In genomic region chr2:42091671-42092070, GRCh38 we compare ENCODE assay signal across 26 cellular contexts. TPM values are rescaled to one million over a fixed set of nuclear protein-coding genes. Genes with fewer than 3 reads are reported as not detected.
DNase-seq lines count a peak whose midpoint lies in the region; ATAC-seq and TF ChIP-seq lines count a peak whose summit lies in the region.
"Had no signal": no experiment of that assay in that cellular context is flagged by ENCODE, and none has a peak within 500 bp of the region (broad histone marks: within the 10 kb centered on the region; RNA-seq: fewer than 3 reads in every experiment).

No MANE protein-coding gene starts in this region.

- POLR2A ChIA-PET in GM10248 (lab: Yijun Ruan, JAX): no interaction called here

- H3K9me3 Mint-ChIP-seq in dendritic cell treated with granulocyte-macrophage colony-stimulating factor and Interleukin-4, amounts not matched to agents 40 ng/mL and 50 ng/mL, for 4 days: no peaks in the 10 kb centered on the region
- H3K9me3 Mint-ChIP-seq in mesothelial cell of epicardium: no peaks in the 10 kb centered on the region
- H3K9me3 Mint-ChIP-seq: activated naive CD4-positive, alpha-beta T cell treated with anti-CD3 and anti-CD28 coated beads for 36 hours; activated T-cell treated with anti-CD3 and anti-CD28 coated beads, Interleukin-2, amount 50 U/mL, for 72 hours; CD4-positive, alpha-beta T cell; nephron progenitor cell; stimulated activated memory B cell treated with anti-CD40 and anti-IgM and Interleukin-4, amounts not matched to agents 10 μg/mL and 1 μg/mL and 100 μg/mL, for 72 hours had no signal

- H3K36me3 ChIP-seq in right lobe of liver (no peaks in the 10 kb centered on the region), transverse colon (no peaks in the 10 kb centered on the region)
- H3K36me3 ChIP-seq: cardiac muscle cell, left ventricle myocardium inferior, thoracic aorta had no signal

- H3K4me3 Mint-ChIP-seq in dendritic cell treated with granulocyte-macrophage colony-stimulating factor and Interleukin-4, amounts not matched to agents 40 ng/mL and 50 ng/mL, for 4 days: no peak overlapping the region
- H3K4me3 Mint-ChIP-seq in mesothelial cell of epicardium: no peak overlapping the region
- H3K4me3 Mint-ChIP-seq: activated CD8-positive, alpha-beta memory T cell treated with anti-CD3 and anti-CD28 coated beads, Interleukin-2, amount 10 ng/mL, durations not matched to agents 7 days and 5 days; activated naive CD4-positive, alpha-beta T cell treated with anti-CD3 and anti-CD28 coated beads for 36 hours; activated T-cell treated with anti-CD3 and anti-CD28 coated beads, Interleukin-2, amount 50 U/mL, for 72 hours; CD4-positive, alpha-beta T cell; nephron progenitor cell; stimulated activated memory B cell treated with anti-CD40 and anti-IgM and Interleukin-4, amounts not matched to agents 10 μg/mL and 1 μg/mL and 100 μg/mL, for 72 hours had no signal

- H3K4me3 ChIP-seq in right lobe of liver: no peak overlapping the region
- H3K4me3 ChIP-seq in transverse colon: no peak overlapping the region
- H3K4me3 ChIP-seq: cardiac muscle cell, left ventricle myocardium inferior, thoracic aorta had no signal

- peak overlapping the region; percentile 5 to 34 (median 15) for H3K27ac ChIP-seq in right lobe of liver
- peak overlapping the region; percentile 50 to 75 (median 62) for H3K27ac ChIP-seq in transverse colon
- H3K27ac ChIP-seq: cardiac muscle cell, left ventricle myocardium inferior, thoracic aorta had no signal

- CTCF ChIA-PET in GM10248 (lab: Yijun Ruan, JAX): interaction anchor here (1.0 to 13.8 kb wide), 11 partner anchors 8 to 243 kb away, joined by 3 to 651 read pairs (median 4); no protein-coding TSS in a partner anchor

- no peak for TF ChIP-seq CTCF in right lobe of liver (IDR thresholded peaks at IDR 0.05)
- TF ChIP-seq CTCF in transverse colon (IDR thresholded peaks at IDR 0.05): no peak
- TF ChIP-seq CTCF in mesothelial cell of epicardium (IDR thresholded peaks at IDR 0.05; ENCODE audit: unreplicated experiment): no peak
- TF ChIP-seq CTCF in GM10248 (IDR thresholded peaks at IDR 0.05; ENCODE audit: control extremely low read depth, extremely low read depth, low read depth, missing control alignments): no peak

- H3K36me3 Mint-ChIP-seq in dendritic cell treated with granulocyte-macrophage colony-stimulating factor and Interleukin-4, amounts not matched to agents 40 ng/mL and 50 ng/mL, for 4 days (ENCODE audit: low read depth): no peaks in the 10 kb centered on the region
- no peaks in the 10 kb centered on the region for H3K36me3 Mint-ChIP-seq in mesothelial cell of epicardium
- H3K36me3 Mint-ChIP-seq: activated CD8-positive, alpha-beta memory T cell treated with anti-CD3 and anti-CD28 coated beads, Interleukin-2, amount 10 ng/mL, durations not matched to agents 7 days and 5 days; stimulated activated memory B cell treated with anti-CD40 and anti-IgM and Interleukin-4, amounts not matched to agents 10 μg/mL and 1 μg/mL and 100 μg/mL, for 72 hours had no signal

- H3K27me3 ChIP-seq in right lobe of liver: no peaks in the 10 kb centered on the region
- no peaks in the 10 kb centered on the region for H3K27me3 ChIP-seq in transverse colon
- H3K27me3 ChIP-seq: cardiac muscle cell had no signal

- H3K9me3 ChIP-seq in right lobe of liver (no peaks in the 10 kb centered on the region), transverse colon (no peaks in the 10 kb centered on the region)
- H3K9me3 ChIP-seq: left ventricle myocardium inferior, thoracic aorta had no signal

- in situ Hi-C loops in transverse colon (cut with MboI; ENCODE audit: low pct_ligation_motif_present in 1 of 4, low pct_unique_long_range_greater_than_20kb in 1 of 4, low sequenced_read_pairs in 3 of 4): loop anchor here in 3 of 4 donors (10.0 to 25.0 kb wide), 4 partner anchors 103 to 271 kb away; partner anchors contain the start of gene COX7A2L (in 1 of the 3)

- TF ChIP-seq EP300 in transverse colon (IDR thresholded peaks at IDR 0.05; ENCODE audit: low read depth): no peak

- WGBS in right lobe of liver (ENCODE audit: insufficient coverage, low coverage, low lambda C conversion rate, missing lambda C conversion rate): 75% methylated on average over 1 of the region's 3 CpGs
- 69 to 77% methylated on average over 3 of the region's 3 CpGs for WGBS in transverse colon (ENCODE audit: low coverage in 1 of 2), 2 donors

- peak overlapping the region; percentile 11 for H3K27ac Mint-ChIP-seq in dendritic cell treated with granulocyte-macrophage colony-stimulating factor and Interleukin-4, amounts not matched to agents 40 ng/mL and 50 ng/mL, for 4 days
- H3K27ac Mint-ChIP-seq in mesothelial cell of epicardium: no peak overlapping the region
- H3K27ac Mint-ChIP-seq: activated CD8-positive, alpha-beta memory T cell treated with anti-CD3 and anti-CD28 coated beads, Interleukin-2, amount 10 ng/mL, durations not matched to agents 7 days and 5 days; activated naive CD4-positive, alpha-beta T cell treated with anti-CD3 and anti-CD28 coated beads for 36 hours; activated T-cell treated with anti-CD3 and anti-CD28 coated beads, Interleukin-2, amount 50 U/mL, for 72 hours; CD4-positive, alpha-beta T cell; nephron progenitor cell; stimulated activated memory B cell treated with anti-CD40 and anti-IgM and Interleukin-4, amounts not matched to agents 10 μg/mL and 1 μg/mL and 100 μg/mL, for 72 hours had no signal

- no peak for ATAC-seq in right lobe of liver
- ATAC-seq: activated CD8-positive, alpha-beta memory T cell treated with anti-CD3 and anti-CD28 coated beads, Interleukin-2, amount 10 ng/mL, durations not matched to agents 7 days and 5 days; activated T-cell treated with anti-CD3 and anti-CD28 coated beads, Interleukin-2, amount 50 U/mL, for 72 hours; stimulated activated memory B cell treated with anti-CD40 and anti-IgM and Interleukin-4, amounts not matched to agents 10 μg/mL and 1 μg/mL and 100 μg/mL, for 72 hours had no signal

- no peak for TF ChIP-seq POLR2A in right lobe of liver (IDR thresholded peaks at IDR 0.05)
- TF ChIP-seq POLR2A in transverse colon (IDR thresholded peaks at IDR 0.05): no peak

- intact Hi-C loops in dendritic cell treated with granulocyte-macrophage colony-stimulating factor and Interleukin-4, amounts not matched to agents 40 ng/mL and 50 ng/mL, for 4 days (cut with micrococcal nuclease): loop anchor here (2.0 kb wide), 1 partner anchor 81 kb away; no protein-coding TSS in a partner anchor
- intact Hi-C loops in right lobe of liver (cut with DNase I): loop anchor here in 1 of 2 donors (10.0 kb wide), 2 partner anchors 103 to 243 kb away; no protein-coding TSS in a partner anchor
- intact Hi-C loops in transverse colon (cut with DNase I; ENCODE audit: low total_unique reads): loop anchor here (5.0 to 10.0 kb wide), 2 partner anchors 143 to 499 kb away; no protein-coding TSS in a partner anchor

- H3K27me3 Mint-ChIP-seq in dendritic cell treated with granulocyte-macrophage colony-stimulating factor and Interleukin-4, amounts not matched to agents 40 ng/mL and 50 ng/mL, for 4 days: peaks cover 15% of the 10 kb centered on the region
- H3K27me3 Mint-ChIP-seq in mesothelial cell of epicardium (ENCODE audit: low read depth): peaks cover 2% of the 10 kb centered on the region
- H3K27me3 Mint-ChIP-seq: CD4-positive, alpha-beta T cell; stimulated activated memory B cell treated with anti-CD40 and anti-IgM and Interleukin-4, amounts not matched to agents 10 μg/mL and 1 μg/mL and 100 μg/mL, for 72 hours had no signal

- DNase-seq in NCI-H2171 treated with DMSO at 0.1 percent for 48 hours (lab: John Stamatoyannopoulos, UW) (peak; percentile 23), NCI-H2171 (lab: John Stamatoyannopoulos, UW) (no peak), right lobe of liver (no peak), transverse colon (no peak), mesothelial cell of epicardium (ENCODE audit: low spot score in 2 of 2, unreplicated experiment in 2 of 2) (no peak), occipital lobe (lab: John Stamatoyannopoulos, UW) (no peak), GM10248 (ENCODE audit: extremely low spot score) (no peak)
- DNase-seq: 8988T; activated CD4-positive, CD25-positive, alpha-beta regulatory T cell; activated CD8-positive, alpha-beta memory T cell treated with anti-CD3 and anti-CD28 coated beads, Interleukin-2, amount 10 ng/mL, durations not matched to agents 7 days and 5 days; activated naive CD4-positive, alpha-beta T cell treated with anti-CD3 and anti-CD28 coated beads for 36 hours; activated T-cell treated with anti-CD3 and anti-CD28 coated beads, Interleukin-2, amount 50 U/mL, for 72 hours; CD4-positive, alpha-beta T cell; DMS153; left ventricle myocardium inferior; NCI-H1105; NCI-H2029 treated with DMSO at 0.1 percent for 48 hours; NCI-H345; NCI-H748 treated with DMSO at 0.1 percent for 48 hours; nephron progenitor cell; stimulated activated CD4-positive, alpha-beta T cell treated with anti-CD3 and anti-CD28 coated beads, Interleukin-4, amount 100 ng/mL, for 4 hours; SW 1271 had no signal

- H3K4me1 Mint-ChIP-seq in dendritic cell treated with granulocyte-macrophage colony-stimulating factor and Interleukin-4, amounts not matched to agents 40 ng/mL and 50 ng/mL, for 4 days (ENCODE audit: low read depth): peaks cover 23% of the 10 kb centered on the region
- peaks cover 10% of the 10 kb centered on the region for H3K4me1 Mint-ChIP-seq in mesothelial cell of epicardium

- H3K4me1 ChIP-seq in right lobe of liver (peaks cover 0 to 13% (median 5%) of the 10 kb centered on the region in 4 donors), transverse colon (peaks cover 0 to 47% (median 13%) of the 10 kb centered on the region in 4 donors)

RNA-seq across cellular contexts. Expression of gene PKDCC, which starts 43.9 kb away (rescaled TPM):
- total RNA-seq in right lobe of liver (10 to 100 TPM in 4 of 6 experiments, 1 to 10 TPM in 2; 8.2 to 20.9 (median 12.3) TPM), transverse colon (100 to 1,000 TPM in 1 of 4 donors, 10 to 100 TPM in 3; 60.6 to 108 (median 74.6) TPM), mesothelial cell of epicardium (112 to 131 TPM (median 123 TPM) in 3 replicates), occipital lobe (16.2 TPM)
- total RNA-seq: activated CD8-positive, alpha-beta memory T cell treated with anti-CD3 and anti-CD28 coated beads, Interleukin-2, amount 10 ng/mL, durations not matched to agents 7 days and 5 days; activated naive CD4-positive, alpha-beta T cell treated with anti-CD3 and anti-CD28 coated beads for 36 hours; activated T-cell treated with anti-CD3 and anti-CD28 coated beads, Interleukin-2, amount 50 U/mL, for 72 hours; CD4-positive, alpha-beta T cell had no signal
